ENCODE assay signal across 6 cellular contexts in genomic region chr19:16541526-16542044, GRCh38. TPM values are rescaled to one million over a fixed set of nuclear protein-coding genes. Genes with fewer than 3 reads are reported as not detected.
A peak's percentile ranks its signal among the peaks of the same experiment; 100 is the strongest.
DNase-seq lines count a peak whose midpoint lies in the region; TF ChIP-seq lines count a peak whose summit lies in the region.

No MANE protein-coding gene starts in this region.

- peak overlapping the region; percentile 82 to 97 (median 90) for H3K27ac ChIP-seq in spleen

- no peaks in the 10 kb centered on the region for H3K27me3 ChIP-seq in Loucy (ENCODE audit: insufficient read depth, low read length, poor library complexity, severe bottlenecking)
- no peaks in the 10 kb centered on the region for H3K27me3 ChIP-seq in spleen (replicated peaks in 1 of 7)

- peak overlapping the region; percentile 77 for H3K4me3 ChIP-seq in GM12864 (ENCODE audit: low read depth, low read length)
- H3K4me3 ChIP-seq in Loucy (ENCODE audit: low read length, poor library complexity, severe bottlenecking) = peak overlapping the region; percentile 93
- H3K4me3 ChIP-seq in spleen = peak overlapping the region; percentile 81 to 100 (median 96)

- H3K9ac ChIP-seq in Loucy (ENCODE audit: low read depth, low read length, poor library complexity, severe bottlenecking) = peak overlapping the region; percentile 93

- no peaks in the 10 kb centered on the region for H3K9me2 ChIP-seq in Loucy (replicated peaks; ENCODE audit: low read depth, low read length)

- peak overlapping the region; percentile 35 for H2AFZ ChIP-seq in Loucy (ENCODE audit: low read length)

- peak overlapping the region; percentile 92 for H3K4me3 Mint-ChIP-seq in endothelial cell (ENCODE audit: unreplicated experiment)

- H3K4me1 ChIP-seq in Loucy (ENCODE audit: insufficient read depth, low read length, poor library complexity, severe bottlenecking) (peaks cover 46% of the 10 kb centered on the region), spleen (peaks cover 25 to 84% (median 69%) of the 10 kb centered on the region in 6 donors)

- H3K36me3 ChIP-seq in Loucy (ENCODE audit: insufficient read depth, low read length) (peaks cover 11% of the 10 kb centered on the region; the same call in 1 of the 2 replicates), spleen (peaks cover 0 to 43% (median 14%) of the 10 kb centered on the region in 6 donors)

- DNase-seq in GM12864 (ENCODE audit: low read depth) (no peak), endothelial cell (ENCODE audit: low spot score) (peak; percentile 38), spleen (no peak), NCI-H774 (lab: John Stamatoyannopoulos, UW) (no peak), NCI-H1105 (lab: John Stamatoyannopoulos, UW) (no peak)

- peaks cover 81% of the 10 kb centered on the region for H3K79me2 ChIP-seq in Loucy (ENCODE audit: insufficient read depth, low read length)

- no peak for TF ChIP-seq CTCF in GM12864 (IDR thresholded peaks at IDR 0.05; ENCODE audit: low read depth, low read length, missing control alignments)
- TF ChIP-seq CTCF in Loucy (conservative IDR thresholded peaks at IDR 0.05; ENCODE audit: low read length) = no peak
- TF ChIP-seq CTCF in endothelial cell (IDR thresholded peaks at IDR 0.05; ENCODE audit: unreplicated experiment) = no peak
- TF ChIP-seq CTCF in spleen (IDR thresholded peaks at IDR 0.05 in 8 of 11, conservative IDR thresholded peaks at IDR 0.05 in 3 of 11) = no peak

- H3K4me1 Mint-ChIP-seq in endothelial cell (ENCODE audit: unreplicated experiment) = peaks cover 24% of the 10 kb centered on the region

- no peaks in the 10 kb centered on the region for H3K9me3 Mint-ChIP-seq in endothelial cell (ENCODE audit: unreplicated experiment)

- 1 to 3% (median 1%) methylated on average over 24 to 29 of the region's 29 CpGs for WGBS in spleen, 5 donors

- H3K27me3 Mint-ChIP-seq in endothelial cell (ENCODE audit: unreplicated experiment) = peaks cover 11% of the 10 kb centered on the region

- H3K9me3 ChIP-seq in Loucy (ENCODE audit: insufficient read depth, low read depth, low read length) = no peaks in the 10 kb centered on the region
- H3K9me3 ChIP-seq in spleen = no peaks in the 10 kb centered on the region

- peak overlapping the region; percentile 79 for H3K4me2 ChIP-seq in Loucy (ENCODE audit: low read depth, low read length, poor library complexity, severe bottlenecking)

- H3K27ac Mint-ChIP-seq in endothelial cell (ENCODE audit: unreplicated experiment) = peak overlapping the region; percentile 90

- H3K36me3 Mint-ChIP-seq in endothelial cell (ENCODE audit: low read depth, unreplicated experiment) = peaks cover 26% of the 10 kb centered on the region

- H4K20me1 ChIP-seq in Loucy (ENCODE audit: insufficient read depth, low read length, poor library complexity, severe bottlenecking) = peaks cover 50% of the 10 kb centered on the region

- no peak for TF ChIP-seq POLR2A in spleen (IDR thresholded peaks at IDR 0.05)

- H3F3A ChIP-seq in Loucy (ENCODE audit: low read depth) = peaks cover 2% of the 10 kb centered on the region; the same call in 1 of the 2 replicates

- intact Hi-C loops in spleen (cut with DNase I; ENCODE audit: low total_unique reads) = no loop called here

RNA-seq across cellular contexts. Expression of gene CHERP, which starts 0.7 kb away (rescaled TPM):
- total RNA-seq in endothelial cell (ENCODE audit: unreplicated experiment) (66.5 TPM), spleen (10 to 100 TPM; 19.7 to 55.6 (median 43.8) TPM)
- polyA plus RNA-seq in spleen = 10 to 100 TPM; 14.3 to 32.5 (median 16.7) TPM

RNA-seq across cellular contexts. Expression of gene SLC35E1, which starts 30.6 kb away (rescaled TPM):
- total RNA-seq in endothelial cell (ENCODE audit: unreplicated experiment) (29.7 TPM), spleen (10 to 100 TPM; 26.8 to 36.6 (median 33.0) TPM)
- 10 to 100 TPM; 13.2 to 21.8 (median 16.4) TPM for polyA plus RNA-seq in spleen

RNA-seq across cellular contexts. Expression of gene C19orf44, which starts 45.4 kb away (rescaled TPM):
- total RNA-seq in endothelial cell (ENCODE audit: unreplicated experiment) (3.7 TPM), spleen (1 to 10 TPM; 3.1 to 7.5 (median 4.8) TPM)
- polyA plus RNA-seq in spleen = 1 to 10 TPM; 2.3 to 4.3 (median 3.8) TPM

RNA-seq across cellular contexts. Expression of gene CALR3, which starts 45.6 kb away (rescaled TPM):
- total RNA-seq in endothelial cell (ENCODE audit: unreplicated experiment) (not detected), spleen (not detected)
- polyA plus RNA-seq in spleen = under 1 TPM; 0.07 to 0.10 (median 0.08) TPM
